1 cellular context compared by ENCODE assay signal in the genomic region with DNA sequence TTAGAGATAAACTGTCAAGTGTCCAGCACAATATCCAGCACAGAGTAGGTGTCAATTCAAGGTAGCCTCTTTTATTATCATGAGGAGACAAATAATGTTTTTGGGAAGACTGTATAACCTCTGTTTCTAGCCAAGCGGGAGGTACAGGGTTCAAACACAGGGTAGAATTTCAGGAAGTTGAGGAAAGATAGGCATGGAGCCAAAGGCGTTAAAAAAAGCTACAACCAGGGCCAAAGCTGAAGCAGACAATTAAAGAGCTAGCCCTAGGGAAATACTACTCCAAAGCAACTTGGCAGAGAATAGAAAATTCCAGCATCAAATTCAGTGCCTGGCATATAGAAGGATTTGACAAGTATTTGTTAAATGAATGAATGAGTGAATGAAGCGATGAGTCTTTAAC.
TF ChIP-seq lines count a peak whose summit lies in the region.

No MANE protein-coding gene starts in this region.

TF ChIP-seq in HepG2, 621 proteins besides CTCF, POLR2A, EP300 and RAD21 (continued from another document):
- TF ChIP-seq, protein P1, sequence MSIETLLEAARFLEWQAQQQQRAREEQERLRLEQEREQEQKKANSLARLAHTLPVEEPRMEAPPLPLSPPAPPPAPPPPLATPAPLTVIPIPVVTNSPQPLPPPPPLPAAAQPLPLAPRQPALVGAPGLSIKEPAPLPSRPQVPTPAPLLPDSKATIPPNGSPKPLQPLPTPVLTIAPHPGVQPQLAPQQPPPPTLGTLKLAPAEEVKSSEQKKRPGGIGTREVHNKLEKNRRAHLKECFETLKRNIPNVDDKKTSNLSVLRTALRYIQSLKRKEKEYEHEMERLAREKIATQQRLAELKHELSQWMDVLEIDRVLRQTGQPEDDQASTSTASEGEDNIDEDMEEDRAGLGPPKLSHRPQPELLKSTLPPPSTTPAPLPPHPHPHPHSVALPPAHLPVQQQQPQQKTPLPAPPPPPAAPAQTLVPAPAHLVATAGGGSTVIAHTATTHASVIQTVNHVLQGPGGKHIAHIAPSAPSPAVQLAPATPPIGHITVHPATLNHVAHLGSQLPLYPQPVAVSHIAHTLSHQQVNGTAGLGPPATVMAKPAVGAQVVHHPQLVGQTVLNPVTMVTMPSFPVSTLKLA (IDR thresholded peaks at IDR 0.05), result no peak
- TF ChIP-seq SOX6 (IDR thresholded peaks at IDR 0.05), result no peak
- 0 out of 2 replicates have a peak, but pooled peaks have one; percentile 18 for TF ChIP-seq SOX6 (CRISPR knock-in tag; IDR thresholded peaks at IDR 0.05)
TF ChIP-seq in HepG2: peak in this region for 2.
